Comparison of ENCODE assay signal across 8 cellular contexts in genomic region chr9:88533951-88534455, GRCh38. TPM values are rescaled to one million over a fixed set of nuclear protein-coding genes. Genes with fewer than 3 reads are reported as not detected.
DNase-seq lines count a peak whose midpoint lies in the region; ATAC-seq and TF ChIP-seq lines count a peak whose summit lies in the region.

No MANE protein-coding gene starts in this region.

- CTCF ChIA-PET in activated naive CD4-positive, alpha-beta T cell treated with anti-CD3 and anti-CD28 coated beads, Interleukin-2, amount 10 ng/mL, durations not matched to agents 7 days and 5 days (lab: Charles Lee): interaction anchor here (1.2 kb wide), 1 partner anchor 147 kb away, joined by 3 read pairs; no protein-coding TSS in a partner anchor

- H3K4me1 Mint-ChIP-seq in activated naive CD4-positive, alpha-beta T cell treated with anti-CD3 and anti-CD28 coated beads, Interleukin-2, amount 10 ng/mL, durations not matched to agents 7 days and 5 days: peaks cover 24% of the 10 kb centered on the region
- peaks cover 21% of the 10 kb centered on the region in 2 donors for H3K4me1 Mint-ChIP-seq in immature natural killer cell
- H3K4me1 Mint-ChIP-seq in stimulated activated effector memory CD8-positive, alpha-beta T cell treated with anti-CD3 and anti-CD28 coated beads, Interleukin-12 subunit alpha, Interleukin-12 subunit beta, amount 100 ng/mL, for 72 hours: peaks cover 12% of the 10 kb centered on the region

- peak; percentile 28 for TF ChIP-seq CTCF in astrocyte of the spinal cord (IDR thresholded peaks at IDR 0.05; ENCODE audit: low read depth, low read length)

- peak overlapping the region; percentile 2 for H3K4me3 Mint-ChIP-seq in activated naive CD4-positive, alpha-beta T cell treated with anti-CD3 and anti-CD28 coated beads, Interleukin-2, amount 10 ng/mL, durations not matched to agents 7 days and 5 days
- H3K4me3 Mint-ChIP-seq in immature natural killer cell: peak overlapping the region; percentile 44 to 78 (median 61)
- H3K4me3 Mint-ChIP-seq in stimulated activated effector memory CD8-positive, alpha-beta T cell treated with anti-CD3 and anti-CD28 coated beads, Interleukin-12 subunit alpha, Interleukin-12 subunit beta, amount 100 ng/mL, for 72 hours: peak overlapping the region; percentile 9

- DNase-seq in activated naive CD4-positive, alpha-beta T cell treated with anti-CD3 and anti-CD28 coated beads, Interleukin-2, amount 10 ng/mL, durations not matched to agents 7 days and 5 days: peak; percentile 23
- no peak for DNase-seq in activated naive CD4-positive, alpha-beta T cell treated with anti-CD3 and anti-CD28 coated beads, Interleukin-2, amount 50 U/mL, for 16 hours
- DNase-seq in astrocyte of the spinal cord (ENCODE audit: low read depth, low spot score): peak; percentile 66
- DNase-seq in immature natural killer cell: no peak
- DNase-seq in stimulated activated effector memory CD8-positive, alpha-beta T cell treated with anti-CD3 and anti-CD28 coated beads, Interleukin-12 subunit alpha, Interleukin-12 subunit beta, amount 100 ng/mL, for 72 hours (ENCODE audit: low spot score in 2 of 2): no peak
- DNase-seq in central memory CD4-positive, alpha-beta T cell: no peak
- DNase-seq in NCI-H2029 treated with DMSO at 0.1 percent for 48 hours (lab: John Stamatoyannopoulos, UW): no peak

- H3K27ac Mint-ChIP-seq in activated naive CD4-positive, alpha-beta T cell treated with anti-CD3 and anti-CD28 coated beads, Interleukin-2, amount 10 ng/mL, durations not matched to agents 7 days and 5 days: no peak overlapping the region
- no peak overlapping the region for H3K27ac Mint-ChIP-seq in immature natural killer cell
- H3K27ac Mint-ChIP-seq in stimulated activated effector memory CD8-positive, alpha-beta T cell treated with anti-CD3 and anti-CD28 coated beads, Interleukin-12 subunit alpha, Interleukin-12 subunit beta, amount 100 ng/mL, for 72 hours: no peak overlapping the region

- H3K4me3 ChIP-seq in astrocyte of the spinal cord (ENCODE audit: low read depth, low read length): peak overlapping the region; percentile 63

- in situ Hi-C loops in astrocyte of the spinal cord (cut with HindIII; ENCODE audit: low sequenced_read_pairs): no loop called here

- H3K9me3 Mint-ChIP-seq in activated naive CD4-positive, alpha-beta T cell treated with anti-CD3 and anti-CD28 coated beads, Interleukin-2, amount 10 ng/mL, durations not matched to agents 7 days and 5 days: no peaks in the 10 kb centered on the region
- no peaks in the 10 kb centered on the region for H3K9me3 Mint-ChIP-seq in immature natural killer cell
- no peaks in the 10 kb centered on the region for H3K9me3 Mint-ChIP-seq in stimulated activated effector memory CD8-positive, alpha-beta T cell treated with anti-CD3 and anti-CD28 coated beads, Interleukin-12 subunit alpha, Interleukin-12 subunit beta, amount 100 ng/mL, for 72 hours

- peaks cover 94% of the 10 kb centered on the region for H3K27me3 Mint-ChIP-seq in activated naive CD4-positive, alpha-beta T cell treated with anti-CD3 and anti-CD28 coated beads, Interleukin-2, amount 10 ng/mL, durations not matched to agents 7 days and 5 days
- peaks cover 3 to 15% (median 14%) of the 10 kb centered on the region in 3 donors for H3K27me3 Mint-ChIP-seq in immature natural killer cell (ENCODE audit: low read depth in 3 of 3)

- H3K36me3 Mint-ChIP-seq in activated naive CD4-positive, alpha-beta T cell treated with anti-CD3 and anti-CD28 coated beads, Interleukin-2, amount 10 ng/mL, durations not matched to agents 7 days and 5 days: no peaks in the 10 kb centered on the region
- no peaks in the 10 kb centered on the region for H3K36me3 Mint-ChIP-seq in immature natural killer cell
- H3K36me3 Mint-ChIP-seq in stimulated activated effector memory CD8-positive, alpha-beta T cell treated with anti-CD3 and anti-CD28 coated beads, Interleukin-12 subunit alpha, Interleukin-12 subunit beta, amount 100 ng/mL, for 72 hours: no peaks in the 10 kb centered on the region

- no peak for ATAC-seq in stimulated activated effector memory CD8-positive, alpha-beta T cell treated with anti-CD3 and anti-CD28 coated beads, Interleukin-12 subunit alpha, Interleukin-12 subunit beta, amount 100 ng/mL, for 72 hours
- no peak for ATAC-seq in HG02884 (IDR thresholded peaks at IDR 0.05; ENCODE audit: unreplicated experiment)

RNA-seq across cellular contexts. Expression of gene NXNL2, which starts 1.0 kb away (rescaled TPM):
- polyA plus RNA-seq in immature natural killer cell: not detected

Comparison
In these comparisons a context has a peak if more than half of its experiments do, and no peak if none do; other contexts are left out.
1. DNase-seq: peak in activated naive CD4-positive, alpha-beta T cell treated with anti-CD3 and anti-CD28 coated beads, Interleukin-2, amount 10 ng/mL, durations not matched to agents 7 days and 5 days (single experiment) and astrocyte of the spinal cord (single experiment); none in activated naive CD4-positive, alpha-beta T cell treated with anti-CD3 and anti-CD28 coated beads, Interleukin-2, amount 50 U/mL, for 16 hours (single experiment), immature natural killer cell (0 of 3), stimulated activated effector memory CD8-positive, alpha-beta T cell treated with anti-CD3 and anti-CD28 coated beads, Interleukin-12 subunit alpha, Interleukin-12 subunit beta, amount 100 ng/mL, for 72 hours (0 of 2), central memory CD4-positive, alpha-beta T cell (single experiment) and NCI-H2029 treated with DMSO at 0.1 percent for 48 hours (single experiment).
2. H3K4me3 Mint-ChIP-seq: peak in every context shown above with its lines; median percentile 61 in immature natural killer cell; 9 in stimulated activated effector memory CD8-positive, alpha-beta T cell treated with anti-CD3 and anti-CD28 coated beads, Interleukin-12 subunit alpha, Interleukin-12 subunit beta, amount 100 ng/mL, for 72 hours; 2 in activated naive CD4-positive, alpha-beta T cell treated with anti-CD3 and anti-CD28 coated beads, Interleukin-2, amount 10 ng/mL, durations not matched to agents 7 days and 5 days.